In the genomic region with DNA sequence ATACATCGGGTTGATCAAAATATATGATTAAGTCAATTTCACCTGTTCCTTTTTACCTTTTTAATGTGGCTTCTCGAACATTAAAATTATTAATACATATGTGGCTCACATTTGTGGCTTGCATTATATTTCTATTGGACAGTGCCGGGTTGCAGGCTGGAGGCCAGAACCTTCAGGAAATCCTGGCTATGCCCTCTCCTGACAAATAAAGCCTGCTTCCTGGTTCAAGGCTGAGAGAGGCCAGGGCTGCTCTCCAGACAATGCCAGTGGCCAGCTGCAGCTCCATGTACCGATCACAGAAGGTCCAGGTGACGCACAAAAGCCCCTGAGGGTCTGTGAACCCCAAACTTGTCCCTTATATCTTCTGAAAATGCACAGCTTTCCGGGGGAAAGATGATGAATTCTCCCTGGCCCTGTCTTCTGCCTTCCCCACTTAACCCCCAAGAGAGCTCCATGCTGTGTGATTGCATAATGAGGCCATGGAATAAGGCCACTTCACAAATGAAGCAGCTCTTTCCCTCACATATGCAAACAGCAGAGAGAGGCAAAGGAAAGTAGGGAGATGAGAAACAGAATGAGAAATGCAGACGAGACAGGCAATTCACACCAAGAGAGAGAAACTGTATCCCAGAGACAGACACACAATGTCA, we compare ENCODE assay signal across 1 cellular context.
TF ChIP-seq lines count a peak whose summit lies in the region.

No MANE protein-coding gene starts in this region.

TF ChIP-seq in K562, 482 proteins besides CTCF, POLR2A, EP300 and RAD21 (continued from another document):
- TF ChIP-seq HES1 (IDR thresholded peaks at IDR 0.05; ENCODE audit: low read depth) (no peak), BMI1 (IDR thresholded peaks at IDR 0.05; ENCODE audit: low read length) (no peak), ELK1 (CRISPR knock-in tag; IDR thresholded peaks at IDR 0.05) (no peak), NR2C2 (CRISPR knock-in tag; IDR thresholded peaks at IDR 0.05) (no peak), NR2C2 (tag; IDR thresholded peaks at IDR 0.05) (no peak), NCOR1 (IDR thresholded peaks at IDR 0.05) (no peak)
- TF ChIP-seq, protein P1, sequence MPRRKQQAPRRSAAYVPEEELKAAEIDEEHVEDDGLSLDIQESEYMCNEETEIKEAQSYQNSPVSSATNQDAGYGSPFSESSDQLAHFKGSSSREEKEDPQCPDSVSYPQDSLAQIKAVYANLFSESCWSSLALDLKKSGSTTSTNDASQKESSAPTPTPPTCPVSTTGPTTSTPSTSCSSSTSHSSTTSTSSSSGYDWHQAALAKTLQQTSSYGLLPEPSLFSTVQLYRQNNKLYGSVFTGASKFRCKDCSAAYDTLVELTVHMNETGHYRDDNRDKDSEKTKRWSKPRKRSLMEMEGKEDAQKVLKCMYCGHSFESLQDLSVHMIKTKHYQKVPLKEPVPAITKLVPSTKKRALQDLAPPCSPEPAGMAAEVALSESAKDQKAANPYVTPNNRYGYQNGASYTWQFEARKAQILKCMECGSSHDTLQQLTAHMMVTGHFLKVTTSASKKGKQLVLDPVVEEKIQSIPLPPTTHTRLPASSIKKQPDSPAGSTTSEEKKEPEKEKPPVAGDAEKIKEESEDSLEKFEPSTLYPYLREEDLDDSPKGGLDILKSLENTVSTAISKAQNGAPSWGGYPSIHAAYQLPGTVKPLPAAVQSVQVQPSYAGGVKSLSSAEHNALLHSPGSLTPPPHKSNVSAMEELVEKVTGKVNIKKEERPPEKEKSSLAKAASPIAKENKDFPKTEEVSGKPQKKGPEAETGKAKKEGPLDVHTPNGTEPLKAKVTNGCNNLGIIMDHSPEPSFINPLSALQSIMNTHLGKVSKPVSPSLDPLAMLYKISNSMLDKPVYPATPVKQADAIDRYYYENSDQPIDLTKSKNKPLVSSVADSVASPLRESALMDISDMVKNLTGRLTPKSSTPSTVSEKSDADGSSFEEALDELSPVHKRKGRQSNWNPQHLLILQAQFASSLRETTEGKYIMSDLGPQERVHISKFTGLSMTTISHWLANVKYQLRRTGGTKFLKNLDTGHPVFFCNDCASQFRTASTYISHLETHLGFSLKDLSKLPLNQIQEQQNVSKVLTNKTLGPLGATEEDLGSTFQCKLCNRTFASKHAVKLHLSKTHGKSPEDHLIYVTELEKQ (CRISPR knock-in tag; IDR thresholded peaks at IDR 0.05), result no peak
